ENCODE assay signal across 8 cellular contexts in genomic region chr10:21519981-21520436, GRCh38. TPM values are rescaled to one million over a fixed set of nuclear protein-coding genes. Genes with fewer than 3 reads are reported as not detected.
A peak's percentile ranks its signal among the peaks of the same experiment; 100 is the strongest.
DNase-seq lines count a peak whose midpoint lies in the region; ATAC-seq and TF ChIP-seq lines count a peak whose summit lies in the region.

No MANE protein-coding gene starts in this region.

- TF ChIP-seq CTCF in activated CD8-positive, alpha-beta T cell treated with anti-CD3 and anti-CD28 coated beads for 36 hours (IDR thresholded peaks at IDR 0.05), result no peak
- no peak for TF ChIP-seq CTCF in glutamatergic neuron (IDR thresholded peaks at IDR 0.05; ENCODE audit: partially characterized antibody, unreplicated experiment)
- TF ChIP-seq CTCF in sigmoid colon (IDR thresholded peaks at IDR 0.05), result no peak
- no peak for TF ChIP-seq CTCF in GM13977 (IDR thresholded peaks at IDR 0.05; ENCODE audit: extremely low read depth, insufficient read depth, missing control alignments)
- TF ChIP-seq CTCF in Calu3 (IDR thresholded peaks at IDR 0.05; ENCODE audit: unreplicated experiment), result no peak

- no peak for TF ChIP-seq POLR2A in sigmoid colon (IDR thresholded peaks at IDR 0.05)

- POLR2A ChIA-PET in activated CD8-positive, alpha-beta T cell treated with anti-CD3 and anti-CD28 coated beads for 36 hours (lab: Charles Lee), result interaction anchor here (0.7 to 1.0 kb wide), 2 partner anchors 14 to 101 kb away, joined by 3 read pairs; partner anchors contain the start of gene MLLT10

- H3K9me3 Mint-ChIP-seq in activated CD8-positive, alpha-beta T cell treated with anti-CD3 and anti-CD28 coated beads for 36 hours, result no peaks in the 10 kb centered on the region
- H3K9me3 Mint-ChIP-seq in glutamatergic neuron (ENCODE audit: unreplicated experiment) (peaks cover 25% of the 10 kb centered on the region), Calu3 (ENCODE audit: low read depth, unreplicated experiment) (no peaks in the 10 kb centered on the region)

- peaks cover 74% of the 10 kb centered on the region for H3K27me3 Mint-ChIP-seq in activated CD8-positive, alpha-beta T cell treated with anti-CD3 and anti-CD28 coated beads for 36 hours
- H3K27me3 Mint-ChIP-seq in glutamatergic neuron (ENCODE audit: unreplicated experiment) (peaks cover 28% of the 10 kb centered on the region), Calu3 (ENCODE audit: unreplicated experiment) (peaks cover 51% of the 10 kb centered on the region)

- ATAC-seq in HG03442 (IDR thresholded peaks at IDR 0.05; ENCODE audit: unreplicated experiment), result peak; percentile 35
- ATAC-seq in activated CD8-positive, alpha-beta T cell treated with anti-CD3 and anti-CD28 coated beads for 36 hours, result peak; percentile 59

- BruUV-seq in Calu3 (replicated peaks; lab: Mats Ljungman, UMichigan), result no TSS peak

- DNase-seq in NCI-H510A treated with DMSO at 0.1 percent for 48 hours (lab: John Stamatoyannopoulos, UW), result peak; percentile 20
- no peak for DNase-seq in NCI-H510A (lab: John Stamatoyannopoulos, UW)
- peak; percentile 29 for DNase-seq in activated CD8-positive, alpha-beta T cell treated with anti-CD3 and anti-CD28 coated beads for 36 hours
- DNase-seq in glutamatergic neuron, result no peak
- no peak for DNase-seq in sigmoid colon
- DNase-seq in GM13977 (ENCODE audit: low spot score), result no peak
- DNase-seq in Calu3, result no peak

- no peaks in the 10 kb centered on the region for H3K36me3 Mint-ChIP-seq in activated CD8-positive, alpha-beta T cell treated with anti-CD3 and anti-CD28 coated beads for 36 hours (ENCODE audit: low read depth)
- H3K36me3 Mint-ChIP-seq in glutamatergic neuron (ENCODE audit: unreplicated experiment) (no peaks in the 10 kb centered on the region), Calu3 (ENCODE audit: insufficient read depth, unreplicated experiment) (peaks cover 21% of the 10 kb centered on the region)

- H3K27ac Mint-ChIP-seq in activated CD8-positive, alpha-beta T cell treated with anti-CD3 and anti-CD28 coated beads for 36 hours, result no peak overlapping the region
- H3K27ac Mint-ChIP-seq in glutamatergic neuron (ENCODE audit: unreplicated experiment) (no peak overlapping the region), Calu3 (ENCODE audit: unreplicated experiment) (no peak overlapping the region)

- TF ChIP-seq EP300 in sigmoid colon (IDR thresholded peaks at IDR 0.05), result no peak

- CTCF ChIA-PET in activated CD8-positive, alpha-beta T cell treated with anti-CD3 and anti-CD28 coated beads for 36 hours (lab: Charles Lee), result interaction anchor here (2.4 kb wide), 1 partner anchor 24 kb away, joined by 17 read pairs; no protein-coding TSS in a partner anchor
- CTCF ChIA-PET in Calu3 (lab: Charles Lee), result interaction anchor here (0.6 kb wide), 1 partner anchor 204 kb away, joined by 9 read pairs; no protein-coding TSS in a partner anchor

- 12 to 23% methylated on average over 12 of the region's 12 CpGs for WGBS in sigmoid colon, 2 donors

- H3K27ac ChIP-seq in sigmoid colon, result peak overlapping the region; percentile 86 to 99 (median 92)

- H3K27me3 ChIP-seq in sigmoid colon, result peaks cover 0 to 6% (median 0%) of the 10 kb centered on the region in 3 donors

- H3K36me3 ChIP-seq in sigmoid colon, result no peaks in the 10 kb centered on the region

- H3K9me3 ChIP-seq in sigmoid colon, result no peaks in the 10 kb centered on the region

- peaks cover 38% of the 10 kb centered on the region for H3K4me1 Mint-ChIP-seq in activated CD8-positive, alpha-beta T cell treated with anti-CD3 and anti-CD28 coated beads for 36 hours (ENCODE audit: low read depth)
- H3K4me1 Mint-ChIP-seq in glutamatergic neuron (ENCODE audit: low read depth, unreplicated experiment), result peaks cover 54% of the 10 kb centered on the region
- H3K4me1 Mint-ChIP-seq in Calu3 (ENCODE audit: low read depth, unreplicated experiment), result peaks cover 10% of the 10 kb centered on the region

- H3K4me3 ChIP-seq in sigmoid colon, result peak overlapping the region; percentile 29 to 68 (median 64)

- in situ Hi-C loops in GM13977 (cut with MboI; ENCODE audit: low pct_unique_long_range_greater_than_20kb, low sequenced_read_pairs, unreplicated experiment), result no loop called here

- H3K4me1 ChIP-seq in sigmoid colon, result peaks cover 0 to 76% (median 43%) of the 10 kb centered on the region in 4 donors

- intact Hi-C loops in activated CD8-positive, alpha-beta T cell treated with anti-CD3 and anti-CD28 coated beads for 36 hours (cut with micrococcal nuclease), result no loop called here
- intact Hi-C loops in sigmoid colon (cut with DNase I) (loop anchor here (5.0 to 10.0 kb wide), 3 partner anchors 915 to 1577 kb away; partner anchors contain the start of genes MSRB2 and PIP4K2A), Calu3 (cut with micrococcal nuclease; ENCODE audit: unreplicated experiment) (no loop called here)

- peak overlapping the region; percentile 80 for H3K4me3 Mint-ChIP-seq in activated CD8-positive, alpha-beta T cell treated with anti-CD3 and anti-CD28 coated beads for 36 hours
- peak overlapping the region; percentile 93 for H3K4me3 Mint-ChIP-seq in glutamatergic neuron (ENCODE audit: unreplicated experiment)
- no peak overlapping the region for H3K4me3 Mint-ChIP-seq in Calu3 (ENCODE audit: low read depth, unreplicated experiment)

RNA-seq across cellular contexts. Expression of gene SKIDA1, which starts 5.5 kb away (rescaled TPM):
- under 1 TPM; 0.11 to 0.36 TPM for total RNA-seq in activated CD8-positive, alpha-beta T cell treated with anti-CD3 and anti-CD28 coated beads for 36 hours
- 1.3 TPM for total RNA-seq in glutamatergic neuron (ENCODE audit: unreplicated experiment)
- total RNA-seq in sigmoid colon, result 1 to 10 TPM in 3 of 4 donors, under 1 TPM in 1; 0.82 to 4.2 (median 3.4) TPM
- under 1 TPM in 1 of 3 donors, not detected in 2; 0.10 TPM for polyA plus RNA-seq in sigmoid colon
- 0.40 TPM in 1 of 2 replicates, not detected in the other for total RNA-seq in Calu3 (2022)

RNA-seq across cellular contexts. Expression of gene MLLT10, which starts 14.0 kb away (rescaled TPM):
- total RNA-seq in activated CD8-positive, alpha-beta T cell treated with anti-CD3 and anti-CD28 coated beads for 36 hours, result 10 to 100 TPM; 33.9 to 36.4 TPM
- total RNA-seq in glutamatergic neuron (ENCODE audit: unreplicated experiment) (50.9 TPM), sigmoid colon (10 to 100 TPM; 36.0 to 53.7 (median 45.1) TPM), Calu3 (2022) (32.1 and 34.7 TPM in 2 replicates)
- 10 to 100 TPM in 2 of 3 donors, 1 to 10 TPM in 1; 8.6 to 16.1 (median 10.2) TPM for polyA plus RNA-seq in sigmoid colon

Comparison
In these comparisons a context has a peak if more than half of its experiments do, and no peak if none do; other contexts are left out.
1. DNase-seq: peak in NCI-H510A treated with DMSO at 0.1 percent for 48 hours (single experiment) and activated CD8-positive, alpha-beta T cell treated with anti-CD3 and anti-CD28 coated beads for 36 hours (single experiment); none in NCI-H510A (single experiment), glutamatergic neuron (single experiment), sigmoid colon (single experiment), GM13977 (single experiment) and Calu3 (single experiment).